Comparison of ENCODE assay signal across 9 cellular contexts in the genomic region with DNA sequence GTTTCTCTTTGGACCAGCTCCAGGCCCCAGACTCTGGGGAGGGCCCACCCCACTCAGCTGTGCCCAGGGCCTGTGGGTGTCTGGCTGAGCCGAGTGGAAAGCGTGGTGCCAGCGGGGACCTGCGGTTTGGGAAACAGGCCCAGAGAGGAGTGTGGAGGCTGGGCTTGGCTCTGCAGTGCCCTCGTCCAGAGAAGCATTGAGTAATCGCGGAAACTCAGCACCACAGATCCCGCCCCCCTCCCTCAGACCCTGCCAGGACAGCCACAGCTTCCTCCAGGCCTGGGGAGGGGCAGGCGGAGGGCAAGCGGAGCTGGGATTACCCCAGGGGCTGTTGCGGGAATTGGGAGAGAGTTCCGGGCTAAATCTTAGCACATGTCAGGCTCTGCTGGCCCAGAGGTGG. TPM values are rescaled to one million over a fixed set of nuclear protein-coding genes. Genes with fewer than 3 reads are reported as not detected.
DNase-seq lines count a peak whose midpoint lies in the region; TF ChIP-seq lines count a peak whose summit lies in the region.
"Had no signal": no experiment of that assay in that cellular context is flagged by ENCODE, and none has a peak within 500 bp of the region (broad histone marks: within the 10 kb centered on the region; RNA-seq: fewer than 3 reads in every experiment).

No MANE protein-coding gene starts in this region.

- H2AFZ ChIP-seq in MM.1S (ENCODE audit: low read length) = no peak overlapping the region

- no peaks in the 10 kb centered on the region for H4K20me1 ChIP-seq in MM.1S (ENCODE audit: insufficient read depth, low read length)

- H3K27me3 ChIP-seq in stomach (no peaks in the 10 kb centered on the region), MM.1S (replicated peaks; ENCODE audit: insufficient read depth, low read length) (no peaks in the 10 kb centered on the region)

- H3K9me3 ChIP-seq in stomach (no peaks in the 10 kb centered on the region), MM.1S (replicated peaks; ENCODE audit: insufficient read depth, low read length) (no peaks in the 10 kb centered on the region)

- H3K36me3 Mint-ChIP-seq in IgD-negative memory B cell (no peaks in the 10 kb centered on the region), MCF 10A (ENCODE audit: insufficient read depth, unreplicated experiment) (peaks cover 9% of the 10 kb centered on the region)
- H3K36me3 Mint-ChIP-seq: activated naive CD8-positive, alpha-beta T cell had no signal

- H3K4me3 ChIP-seq in AG04449 (ENCODE audit: low read depth, low read length) (no peak overlapping the region), stomach (no peak overlapping the region), MM.1S (ENCODE audit: low read length) (no peak overlapping the region)

- H3K27me3 Mint-ChIP-seq in IgD-negative memory B cell (no peaks in the 10 kb centered on the region), MCF 10A (ENCODE audit: insufficient read depth, unreplicated experiment) (no peaks in the 10 kb centered on the region)
- H3K27me3 Mint-ChIP-seq: activated naive CD8-positive, alpha-beta T cell had no signal

- peak; percentile 48 for TF ChIP-seq EP300 in stomach (IDR thresholded peaks at IDR 0.05)

- H3F3A ChIP-seq in MM.1S (ENCODE audit: insufficient read depth, low read length) = no peaks in the 10 kb centered on the region

- no TSS peak for BruUV-seq in MCF 10A (replicated peaks; lab: Mats Ljungman, UMichigan)

- 3 to 25% (median 13%) methylated on average over 9 to 12 of the region's 12 CpGs for WGBS in stomach, 5 donors

- no peaks in the 10 kb centered on the region for H3K9me2 ChIP-seq in MM.1S (replicated peaks; ENCODE audit: insufficient read depth, low read length)

- no peak overlapping the region for H3K9ac ChIP-seq in MM.1S (ENCODE audit: low read length)

- intact Hi-C loops in MCF 10A (cut with micrococcal nuclease) (loop anchor here (1.0 to 10.0 kb wide), 3 partner anchors 51 to 138 kb away; partner anchors contain the start of genes RILP, SLC43A2 and TLCD2), stomach (cut with DNase I; ENCODE audit: low total_unique reads) (no loop called here)

- H3K27ac ChIP-seq in stomach (peak overlapping the region; percentile 68 to 93 (median 87)), MM.1S (ENCODE audit: low read length) (no peak overlapping the region)

- H3K9me3 Mint-ChIP-seq in IgD-negative memory B cell (no peaks in the 10 kb centered on the region), MCF 10A (ENCODE audit: unreplicated experiment) (no peaks in the 10 kb centered on the region)

- no peak overlapping the region for H3K4me2 ChIP-seq in MM.1S (ENCODE audit: low read depth, low read length)

- no peak for TF ChIP-seq CTCF in AG04449 (IDR thresholded peaks at IDR 0.05; ENCODE audit: insufficient read depth, low read length, missing control alignments)
- no peak for TF ChIP-seq CTCF in MCF 10A (IDR thresholded peaks at IDR 0.05; ENCODE audit: unreplicated experiment)
- TF ChIP-seq CTCF in stomach (IDR thresholded peaks at IDR 0.05) = peak in 1 of 7 experiments; percentile 9
- no peak for TF ChIP-seq CTCF in MM.1S (IDR thresholded peaks at IDR 0.05; ENCODE audit: low read length)

- POLR2A ChIA-PET in AG04449 (lab: Yijun Ruan, JAX) (interaction anchor here (1.0 kb wide), 1 partner anchor 138 kb away, joined by 3 read pairs; no protein-coding TSS in a partner anchor), MCF 10A (lab: Yijun Ruan, JAX) (interaction anchor here (0.5 to 5.6 kb wide), 9 partner anchors 12 to 216 kb away, joined by 3 to 58 read pairs (median 4); partner anchors contain the start of genes INPP5K, PITPNA, RILP and SLC43A2)

- H3K4me3 Mint-ChIP-seq in IgD-negative memory B cell (peak overlapping the region in 2 of 4 donors; percentile 14 to 60), MCF 10A (ENCODE audit: unreplicated experiment) (peak overlapping the region; percentile 35)
- H3K4me3 Mint-ChIP-seq: activated naive CD8-positive, alpha-beta T cell had no signal

- TF ChIP-seq POLR2A in stomach (IDR thresholded peaks at IDR 0.05) = no peak

- H3K4me1 ChIP-seq in stomach (peaks cover 34 to 72% (median 65%) of the 10 kb centered on the region in 4 donors), MM.1S (ENCODE audit: low read length) (0 out of 2 replicates have a peak, but pooled peaks cover 6% of the 10 kb centered on the region)

- DNase-seq in AG04449 (ENCODE audit: low read depth, low spot score) (peak; percentile 55), MCF 10A (ENCODE audit: unreplicated experiment) (peak; percentile 97), kidney tubule cell (ENCODE audit: low spot score) (peak; percentile 81), stomach (peak; percentile 91), cerebellar cortex (ENCODE audit: low spot score) (no peak), MM.1S (no peak)
- DNase-seq in activated CD8-positive, alpha-beta memory T cell treated with anti-CD3 and anti-CD28 coated beads, Interleukin-2, amount 50 U/mL, for 48 hours = no peak

- H3K4me1 Mint-ChIP-seq in IgD-negative memory B cell (peaks cover 0 to 10% (median 5%) of the 10 kb centered on the region in 3 donors), MCF 10A (ENCODE audit: insufficient read depth, unreplicated experiment) (peaks cover 10% of the 10 kb centered on the region)

- H3K27ac Mint-ChIP-seq in IgD-negative memory B cell (peak overlapping the region in 2 of 3 donors; percentile 11 to 83), MCF 10A (ENCODE audit: low read depth, unreplicated experiment) (peak overlapping the region; percentile 90)
- H3K27ac Mint-ChIP-seq: activated naive CD8-positive, alpha-beta T cell had no signal

- CTCF ChIA-PET in AG04449 (lab: Yijun Ruan, JAX) = interaction anchor here (0.8 to 5.6 kb wide), 7 partner anchors 9 to 70 kb away, joined by 3 to 80 read pairs (median 3); partner anchors contain the start of genes RILP and SCARF1
- CTCF ChIA-PET in MCF 10A (lab: Yijun Ruan, JAX) = interaction anchor here (0.7 to 5.6 kb wide), 6 partner anchors 9 to 137 kb away, joined by 3 to 79 read pairs (median 4); partner anchors contain the start of genes RILP and SLC43A2

- H3K36me3 ChIP-seq in stomach (peaks cover 0 to 6% (median 4%) of the 10 kb centered on the region in 4 donors), MM.1S (replicated peaks; ENCODE audit: insufficient read depth, low read length) (no peaks in the 10 kb centered on the region)

- H3K79me2 ChIP-seq in MM.1S (ENCODE audit: low read length) = no peaks in the 10 kb centered on the region

RNA-seq across cellular contexts. Expression of gene PITPNA, which starts 14.6 kb away (rescaled TPM):
- polyA plus RNA-seq in IgD-negative memory B cell = 32.1 TPM
- 79.6 and 99.8 TPM in 2 replicates for total RNA-seq in MCF 10A (2022)
- 10 to 100 TPM; 12.1 to 61.7 (median 23.9) TPM for total RNA-seq in stomach
- polyA plus RNA-seq in stomach = 10 to 100 TPM; 19.5 to 27.0 (median 21.8) TPM

RNA-seq across cellular contexts. Expression of gene SLC43A2, which starts 51.4 kb away (rescaled TPM):
- polyA plus RNA-seq in IgD-negative memory B cell = 27.3 TPM
- total RNA-seq in MCF 10A (2022) = 3.1 and 5.6 TPM in 2 replicates
- total RNA-seq in stomach = 10 to 100 TPM in 2 of 5 donors, 1 to 10 TPM in 2, under 1 TPM in 1; 0.29 to 15.8 (median 6.5) TPM
- 1 to 10 TPM; 1.8 to 5.9 (median 4.6) TPM for polyA plus RNA-seq in stomach

Comparison
In these comparisons a context has a peak if more than half of its experiments do, and no peak if none do; other contexts are left out.
1. DNase-seq: peak in AG04449 (single experiment), MCF 10A (single experiment), kidney tubule cell (single experiment) and stomach (single experiment); none in cerebellar cortex (single experiment), MM.1S (single experiment) and activated CD8-positive, alpha-beta memory T cell treated with anti-CD3 and anti-CD28 coated beads, Interleukin-2, amount 50 U/mL, for 48 hours (single experiment).